Comparison of ENCODE assay signal across 1 cellular context in the genomic region with DNA sequence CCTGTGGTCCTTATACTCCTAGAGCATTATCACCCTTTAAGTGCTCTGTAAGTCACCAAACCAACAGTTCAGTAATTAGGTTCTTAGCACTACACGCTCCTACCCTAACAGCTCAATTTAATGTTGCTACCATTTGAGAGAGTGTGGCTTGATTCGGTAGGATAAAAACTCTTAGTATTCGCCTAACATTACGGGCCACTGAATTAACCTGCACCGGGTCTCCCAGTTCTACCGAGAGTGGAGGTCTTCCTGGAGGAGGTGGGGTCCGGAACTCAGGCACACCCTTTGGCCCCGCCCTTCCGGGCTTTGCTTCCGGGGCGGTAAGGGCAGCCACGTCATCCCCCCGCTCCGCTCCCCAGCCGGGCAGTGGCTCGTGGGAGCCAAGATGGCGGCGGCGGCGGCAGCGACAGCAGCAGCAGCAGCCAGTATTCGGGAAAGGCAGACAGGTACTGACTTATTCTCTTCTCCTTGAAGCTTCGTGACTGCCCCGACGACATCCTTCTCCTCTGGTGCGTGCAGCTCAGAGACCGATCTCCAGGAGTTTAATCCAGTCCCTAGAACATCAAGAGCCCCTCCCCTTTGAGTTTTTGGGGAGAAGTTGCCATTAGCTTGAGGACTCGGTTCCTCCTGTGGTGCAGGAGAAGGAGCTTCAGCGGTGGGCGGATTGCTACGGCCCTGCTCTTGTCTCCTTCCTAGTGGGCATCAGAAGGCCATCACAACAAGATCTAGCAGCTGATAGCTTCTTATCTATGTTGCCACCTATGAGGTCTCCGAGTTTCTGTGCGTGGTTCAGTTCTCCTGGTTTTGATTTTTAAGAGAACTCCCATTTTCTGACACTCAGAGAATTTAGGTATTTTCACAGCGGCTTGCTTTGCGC.
TF ChIP-seq lines count a peak whose summit lies in the region.

A gene with protein sequence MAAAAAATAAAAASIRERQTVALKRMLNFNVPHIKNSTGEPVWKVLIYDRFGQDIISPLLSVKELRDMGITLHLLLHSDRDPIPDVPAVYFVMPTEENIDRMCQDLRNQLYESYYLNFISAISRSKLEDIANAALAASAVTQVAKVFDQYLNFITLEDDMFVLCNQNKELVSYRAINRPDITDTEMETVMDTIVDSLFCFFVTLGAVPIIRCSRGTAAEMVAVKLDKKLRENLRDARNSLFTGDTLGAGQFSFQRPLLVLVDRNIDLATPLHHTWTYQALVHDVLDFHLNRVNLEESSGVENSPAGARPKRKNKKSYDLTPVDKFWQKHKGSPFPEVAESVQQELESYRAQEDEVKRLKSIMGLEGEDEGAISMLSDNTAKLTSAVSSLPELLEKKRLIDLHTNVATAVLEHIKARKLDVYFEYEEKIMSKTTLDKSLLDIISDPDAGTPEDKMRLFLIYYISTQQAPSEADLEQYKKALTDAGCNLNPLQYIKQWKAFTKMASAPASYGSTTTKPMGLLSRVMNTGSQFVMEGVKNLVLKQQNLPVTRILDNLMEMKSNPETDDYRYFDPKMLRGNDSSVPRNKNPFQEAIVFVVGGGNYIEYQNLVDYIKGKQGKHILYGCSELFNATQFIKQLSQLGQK (plus strand): TSS at position 366 of the 877 bp plus-strand sequence. CDS start 20 bp downstream, at position 386.

TF ChIP-seq in K562, 482 proteins besides CTCF, POLR2A, EP300 and RAD21 (continued from another document and continues in another):
- TF ChIP-seq, protein P1, sequence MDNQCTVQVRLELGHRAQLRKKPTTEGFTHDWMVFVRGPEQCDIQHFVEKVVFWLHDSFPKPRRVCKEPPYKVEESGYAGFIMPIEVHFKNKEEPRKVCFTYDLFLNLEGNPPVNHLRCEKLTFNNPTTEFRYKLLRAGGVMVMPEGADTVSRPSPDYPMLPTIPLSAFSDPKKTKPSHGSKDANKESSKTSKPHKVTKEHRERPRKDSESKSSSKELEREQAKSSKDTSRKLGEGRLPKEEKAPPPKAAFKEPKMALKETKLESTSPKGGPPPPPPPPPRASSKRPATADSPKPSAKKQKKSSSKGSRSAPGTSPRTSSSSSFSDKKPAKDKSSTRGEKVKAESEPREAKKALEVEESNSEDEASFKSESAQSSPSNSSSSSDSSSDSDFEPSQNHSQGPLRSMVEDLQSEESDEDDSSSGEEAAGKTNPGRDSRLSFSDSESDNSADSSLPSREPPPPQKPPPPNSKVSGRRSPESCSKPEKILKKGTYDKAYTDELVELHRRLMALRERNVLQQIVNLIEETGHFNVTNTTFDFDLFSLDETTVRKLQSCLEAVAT (IDR thresholded peaks at IDR 0.05), result peak; percentile 15 to 57; a peak in 2 of 4 replicates
- no peak for TF ChIP-seq HDGF (IDR thresholded peaks at IDR 0.05)
- TF ChIP-seq RBM22 (IDR thresholded peaks at IDR 0.05; ENCODE audit: low read depth, low read length, poor library complexity, severe bottlenecking), result peak; percentile 55
- TF ChIP-seq SIN3B (IDR thresholded peaks at IDR 0.05; ENCODE audit: low read depth), result peak; percentile 77
- no peak for TF ChIP-seq SPI1 (IDR thresholded peaks at IDR 0.05; ENCODE audit: borderline replicate concordance, low read depth, low read length)
- TF ChIP-seq, protein P2, sequence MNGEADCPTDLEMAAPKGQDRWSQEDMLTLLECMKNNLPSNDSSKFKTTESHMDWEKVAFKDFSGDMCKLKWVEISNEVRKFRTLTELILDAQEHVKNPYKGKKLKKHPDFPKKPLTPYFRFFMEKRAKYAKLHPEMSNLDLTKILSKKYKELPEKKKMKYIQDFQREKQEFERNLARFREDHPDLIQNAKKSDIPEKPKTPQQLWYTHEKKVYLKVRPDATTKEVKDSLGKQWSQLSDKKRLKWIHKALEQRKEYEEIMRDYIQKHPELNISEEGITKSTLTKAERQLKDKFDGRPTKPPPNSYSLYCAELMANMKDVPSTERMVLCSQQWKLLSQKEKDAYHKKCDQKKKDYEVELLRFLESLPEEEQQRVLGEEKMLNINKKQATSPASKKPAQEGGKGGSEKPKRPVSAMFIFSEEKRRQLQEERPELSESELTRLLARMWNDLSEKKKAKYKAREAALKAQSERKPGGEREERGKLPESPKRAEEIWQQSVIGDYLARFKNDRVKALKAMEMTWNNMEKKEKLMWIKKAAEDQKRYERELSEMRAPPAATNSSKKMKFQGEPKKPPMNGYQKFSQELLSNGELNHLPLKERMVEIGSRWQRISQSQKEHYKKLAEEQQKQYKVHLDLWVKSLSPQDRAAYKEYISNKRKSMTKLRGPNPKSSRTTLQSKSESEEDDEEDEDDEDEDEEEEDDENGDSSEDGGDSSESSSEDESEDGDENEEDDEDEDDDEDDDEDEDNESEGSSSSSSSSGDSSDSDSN (IDR thresholded peaks at IDR 0.05; ENCODE audit: borderline replicate concordance in 1 of 2, low read depth in 2 of 2, low read length in 2 of 2), result 0 out of 4 replicates have a peak, but pooled peaks of 1 of the 2 experiments have one; percentile 15
- TF ChIP-seq BDP1 (IDR thresholded peaks at IDR 0.05; ENCODE audit: insufficient read depth, insufficient read length), result no peak
- no peak for TF ChIP-seq NR1H2 (CRISPR knock-in tag; IDR thresholded peaks at IDR 0.05)
- peak; percentile 12 to 67; a peak in 1 of 4 replicates for TF ChIP-seq HDAC1 (IDR thresholded peaks at IDR 0.05)
- peak; percentile 10 to 57; a peak in 1 of 4 replicates for TF ChIP-seq SIN3A (IDR thresholded peaks at IDR 0.05; ENCODE audit: borderline replicate concordance in 2 of 2, control insufficient read depth in 1 of 2, low read depth in 2 of 2, low read length in 2 of 2)
- TF ChIP-seq HOXB6 (CRISPR knock-in tag; IDR thresholded peaks at IDR 0.05; ENCODE audit: borderline replicate concordance), result no peak
- TF ChIP-seq, protein P3, sequence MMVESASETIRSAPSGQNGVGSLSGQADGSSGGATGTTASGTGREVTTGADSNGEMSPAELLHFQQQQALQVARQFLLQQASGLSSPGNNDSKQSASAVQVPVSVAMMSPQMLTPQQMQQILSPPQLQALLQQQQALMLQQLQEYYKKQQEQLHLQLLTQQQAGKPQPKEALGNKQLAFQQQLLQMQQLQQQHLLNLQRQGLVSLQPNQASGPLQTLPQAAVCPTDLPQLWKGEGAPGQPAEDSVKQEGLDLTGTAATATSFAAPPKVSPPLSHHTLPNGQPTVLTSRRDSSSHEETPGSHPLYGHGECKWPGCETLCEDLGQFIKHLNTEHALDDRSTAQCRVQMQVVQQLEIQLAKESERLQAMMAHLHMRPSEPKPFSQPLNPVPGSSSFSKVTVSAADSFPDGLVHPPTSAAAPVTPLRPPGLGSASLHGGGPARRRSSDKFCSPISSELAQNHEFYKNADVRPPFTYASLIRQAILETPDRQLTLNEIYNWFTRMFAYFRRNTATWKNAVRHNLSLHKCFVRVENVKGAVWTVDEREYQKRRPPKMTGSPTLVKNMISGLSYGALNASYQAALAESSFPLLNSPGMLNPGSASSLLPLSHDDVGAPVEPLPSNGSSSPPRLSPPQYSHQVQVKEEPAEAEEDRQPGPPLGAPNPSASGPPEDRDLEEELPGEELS (CRISPR knock-in tag; IDR thresholded peaks at IDR 0.05; ENCODE audit: borderline replicate concordance), result peak; percentile 34; the same call in 1 of the 2 replicates
- no peak for TF ChIP-seq ZNF165 (CRISPR knock-in tag; IDR thresholded peaks at IDR 0.05; ENCODE audit: borderline replicate concordance)
- TF ChIP-seq KDM5B (IDR thresholded peaks at IDR 0.05; ENCODE audit: insufficient replicate concordance, low read depth, low read length), result peak; percentile 93
- no peak for TF ChIP-seq PURB (CRISPR knock-in tag; IDR thresholded peaks at IDR 0.05; ENCODE audit: low read depth)
- TF ChIP-seq, protein P4, sequence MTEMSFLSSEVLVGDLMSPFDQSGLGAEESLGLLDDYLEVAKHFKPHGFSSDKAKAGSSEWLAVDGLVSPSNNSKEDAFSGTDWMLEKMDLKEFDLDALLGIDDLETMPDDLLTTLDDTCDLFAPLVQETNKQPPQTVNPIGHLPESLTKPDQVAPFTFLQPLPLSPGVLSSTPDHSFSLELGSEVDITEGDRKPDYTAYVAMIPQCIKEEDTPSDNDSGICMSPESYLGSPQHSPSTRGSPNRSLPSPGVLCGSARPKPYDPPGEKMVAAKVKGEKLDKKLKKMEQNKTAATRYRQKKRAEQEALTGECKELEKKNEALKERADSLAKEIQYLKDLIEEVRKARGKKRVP (CRISPR knock-in tag; IDR thresholded peaks at IDR 0.05), result no peak
- no peak for TF ChIP-seq MTA1 (IDR thresholded peaks at IDR 0.05; ENCODE audit: borderline replicate concordance)
- TF ChIP-seq SREBF2 (CRISPR knock-in tag; IDR thresholded peaks at IDR 0.05), result no peak
- TF ChIP-seq, protein P5, sequence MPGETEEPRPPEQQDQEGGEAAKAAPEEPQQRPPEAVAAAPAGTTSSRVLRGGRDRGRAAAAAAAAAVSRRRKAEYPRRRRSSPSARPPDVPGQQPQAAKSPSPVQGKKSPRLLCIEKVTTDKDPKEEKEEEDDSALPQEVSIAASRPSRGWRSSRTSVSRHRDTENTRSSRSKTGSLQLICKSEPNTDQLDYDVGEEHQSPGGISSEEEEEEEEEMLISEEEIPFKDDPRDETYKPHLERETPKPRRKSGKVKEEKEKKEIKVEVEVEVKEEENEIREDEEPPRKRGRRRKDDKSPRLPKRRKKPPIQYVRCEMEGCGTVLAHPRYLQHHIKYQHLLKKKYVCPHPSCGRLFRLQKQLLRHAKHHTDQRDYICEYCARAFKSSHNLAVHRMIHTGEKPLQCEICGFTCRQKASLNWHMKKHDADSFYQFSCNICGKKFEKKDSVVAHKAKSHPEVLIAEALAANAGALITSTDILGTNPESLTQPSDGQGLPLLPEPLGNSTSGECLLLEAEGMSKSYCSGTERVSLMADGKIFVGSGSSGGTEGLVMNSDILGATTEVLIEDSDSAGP (CRISPR knock-in tag; IDR thresholded peaks at IDR 0.05), result no peak
- TF ChIP-seq, protein P6, sequence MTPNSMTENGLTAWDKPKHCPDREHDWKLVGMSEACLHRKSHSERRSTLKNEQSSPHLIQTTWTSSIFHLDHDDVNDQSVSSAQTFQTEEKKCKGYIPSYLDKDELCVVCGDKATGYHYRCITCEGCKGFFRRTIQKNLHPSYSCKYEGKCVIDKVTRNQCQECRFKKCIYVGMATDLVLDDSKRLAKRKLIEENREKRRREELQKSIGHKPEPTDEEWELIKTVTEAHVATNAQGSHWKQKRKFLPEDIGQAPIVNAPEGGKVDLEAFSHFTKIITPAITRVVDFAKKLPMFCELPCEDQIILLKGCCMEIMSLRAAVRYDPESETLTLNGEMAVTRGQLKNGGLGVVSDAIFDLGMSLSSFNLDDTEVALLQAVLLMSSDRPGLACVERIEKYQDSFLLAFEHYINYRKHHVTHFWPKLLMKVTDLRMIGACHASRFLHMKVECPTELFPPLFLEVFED (CRISPR knock-in tag; conservative IDR thresholded peaks at IDR 0.05), result no peak
- TF ChIP-seq SMAD4 (CRISPR knock-in tag; conservative IDR thresholded peaks at IDR 0.05), result 0 out of 2 replicates have a peak, but pooled peaks have one; percentile 22
- TF ChIP-seq, protein P7, sequence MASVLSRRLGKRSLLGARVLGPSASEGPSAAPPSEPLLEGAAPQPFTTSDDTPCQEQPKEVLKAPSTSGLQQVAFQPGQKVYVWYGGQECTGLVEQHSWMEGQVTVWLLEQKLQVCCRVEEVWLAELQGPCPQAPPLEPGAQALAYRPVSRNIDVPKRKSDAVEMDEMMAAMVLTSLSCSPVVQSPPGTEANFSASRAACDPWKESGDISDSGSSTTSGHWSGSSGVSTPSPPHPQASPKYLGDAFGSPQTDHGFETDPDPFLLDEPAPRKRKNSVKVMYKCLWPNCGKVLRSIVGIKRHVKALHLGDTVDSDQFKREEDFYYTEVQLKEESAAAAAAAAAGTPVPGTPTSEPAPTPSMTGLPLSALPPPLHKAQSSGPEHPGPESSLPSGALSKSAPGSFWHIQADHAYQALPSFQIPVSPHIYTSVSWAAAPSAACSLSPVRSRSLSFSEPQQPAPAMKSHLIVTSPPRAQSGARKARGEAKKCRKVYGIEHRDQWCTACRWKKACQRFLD (CRISPR knock-in tag; IDR thresholded peaks at IDR 0.05), result no peak
- TF ChIP-seq ZNF175 (CRISPR knock-in tag; IDR thresholded peaks at IDR 0.05; ENCODE audit: low read depth), result no peak
- TF ChIP-seq HSF4 (CRISPR knock-in tag; IDR thresholded peaks at IDR 0.05; ENCODE audit: borderline replicate concordance), result no peak
- peak; percentile 62 for TF ChIP-seq BCOR (IDR thresholded peaks at IDR 0.05)
- TF ChIP-seq, protein P8, sequence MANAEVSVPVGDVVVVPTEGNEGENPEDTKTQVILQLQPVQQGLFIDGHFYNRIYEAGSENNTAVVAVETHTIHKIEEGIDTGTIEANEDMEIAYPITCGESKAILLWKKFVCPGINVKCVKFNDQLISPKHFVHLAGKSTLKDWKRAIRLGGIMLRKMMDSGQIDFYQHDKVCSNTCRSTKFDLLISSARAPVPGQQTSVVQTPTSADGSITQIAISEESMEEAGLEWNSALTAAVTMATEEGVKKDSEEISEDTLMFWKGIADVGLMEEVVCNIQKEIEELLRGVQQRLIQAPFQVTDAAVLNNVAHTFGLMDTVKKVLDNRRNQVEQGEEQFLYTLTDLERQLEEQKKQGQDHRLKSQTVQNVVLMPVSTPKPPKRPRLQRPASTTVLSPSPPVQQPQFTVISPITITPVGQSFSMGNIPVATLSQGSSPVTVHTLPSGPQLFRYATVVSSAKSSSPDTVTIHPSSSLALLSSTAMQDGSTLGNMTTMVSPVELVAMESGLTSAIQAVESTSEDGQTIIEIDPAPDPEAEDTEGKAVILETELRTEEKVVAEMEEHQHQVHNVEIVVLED (CRISPR knock-in tag; IDR thresholded peaks at IDR 0.05), result no peak
- no peak for TF ChIP-seq MTF1 (CRISPR knock-in tag; IDR thresholded peaks at IDR 0.05; ENCODE audit: borderline replicate concordance)
- TF ChIP-seq ZNF217 (CRISPR knock-in tag; IDR thresholded peaks at IDR 0.05), result no peak
- TF ChIP-seq ZNF124 (CRISPR knock-in tag; IDR thresholded peaks at IDR 0.05), result no peak
- TF ChIP-seq, protein P9, sequence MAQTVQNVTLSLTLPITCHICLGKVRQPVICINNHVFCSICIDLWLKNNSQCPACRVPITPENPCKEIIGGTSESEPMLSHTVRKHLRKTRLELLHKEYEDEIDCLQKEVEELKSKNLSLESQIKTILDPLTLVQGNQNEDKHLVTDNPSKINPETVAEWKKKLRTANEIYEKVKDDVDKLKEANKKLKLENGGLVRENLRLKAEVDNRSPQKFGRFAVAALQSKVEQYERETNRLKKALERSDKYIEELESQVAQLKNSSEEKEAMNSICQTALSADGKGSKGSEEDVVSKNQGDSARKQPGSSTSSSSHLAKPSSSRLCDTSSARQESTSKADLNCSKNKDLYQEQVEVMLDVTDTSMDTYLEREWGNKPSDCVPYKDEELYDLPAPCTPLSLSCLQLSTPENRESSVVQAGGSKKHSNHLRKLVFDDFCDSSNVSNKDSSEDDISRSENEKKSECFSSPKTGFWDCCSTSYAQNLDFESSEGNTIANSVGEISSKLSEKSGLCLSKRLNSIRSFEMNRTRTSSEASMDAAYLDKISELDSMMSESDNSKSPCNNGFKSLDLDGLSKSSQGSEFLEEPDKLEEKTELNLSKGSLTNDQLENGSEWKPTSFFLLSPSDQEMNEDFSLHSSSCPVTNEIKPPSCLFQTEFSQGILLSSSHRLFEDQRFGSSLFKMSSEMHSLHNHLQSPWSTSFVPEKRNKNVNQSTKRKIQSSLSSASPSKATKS (CRISPR knock-in tag; IDR thresholded peaks at IDR 0.05), result no peak
- peak; percentile 20; the same call in 1 of the 2 replicates for TF ChIP-seq NCOR1 (IDR thresholded peaks at IDR 0.05)
- no peak; the same call in 1 of the 2 replicates for TF ChIP-seq ZNF766 (CRISPR knock-in tag; conservative IDR thresholded peaks at IDR 0.05)
- TF ChIP-seq, protein P10, sequence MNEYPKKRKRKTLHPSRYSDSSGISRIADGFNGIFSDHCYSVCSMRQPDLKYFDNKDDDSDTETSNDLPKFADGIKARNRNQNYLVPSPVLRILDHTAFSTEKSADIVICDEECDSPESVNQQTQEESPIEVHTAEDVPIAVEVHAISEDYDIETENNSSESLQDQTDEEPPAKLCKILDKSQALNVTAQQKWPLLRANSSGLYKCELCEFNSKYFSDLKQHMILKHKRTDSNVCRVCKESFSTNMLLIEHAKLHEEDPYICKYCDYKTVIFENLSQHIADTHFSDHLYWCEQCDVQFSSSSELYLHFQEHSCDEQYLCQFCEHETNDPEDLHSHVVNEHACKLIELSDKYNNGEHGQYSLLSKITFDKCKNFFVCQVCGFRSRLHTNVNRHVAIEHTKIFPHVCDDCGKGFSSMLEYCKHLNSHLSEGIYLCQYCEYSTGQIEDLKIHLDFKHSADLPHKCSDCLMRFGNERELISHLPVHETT (CRISPR knock-in tag; conservative IDR thresholded peaks at IDR 0.05 in 1 of 2, IDR thresholded peaks at IDR 0.05 in 1 of 2), result no peak
- no peak for TF ChIP-seq MAFF (IDR thresholded peaks at IDR 0.05; ENCODE audit: low read length)
